ENCODE assay signal across 25 cellular contexts in genomic region chr6:5287966-5288297, GRCh38. TPM values are rescaled to one million over a fixed set of nuclear protein-coding genes. Genes with fewer than 3 reads are reported as not detected.
DNase-seq lines count a peak whose midpoint lies in the region; ATAC-seq and TF ChIP-seq lines count a peak whose summit lies in the region.
"Had no signal": no experiment of that assay in that cellular context is flagged by ENCODE, and none has a peak within 500 bp of the region (broad histone marks: within the 10 kb centered on the region; RNA-seq: fewer than 3 reads in every experiment).

No MANE protein-coding gene starts in this region.

- no peak for TF ChIP-seq EP300 in upper lobe of left lung (IDR thresholded peaks at IDR 0.05)

- intact Hi-C loops in heart left ventricle (cut with DNase I) = loop anchor here in 1 of 10 donors (10.0 kb wide), 1 partner anchor 87 kb away; no protein-coding TSS in a partner anchor
- intact Hi-C loops in Right ventricle myocardium superior (cut with DNase I) = no loop called here
- intact Hi-C loops in thyroid gland (cut with DNase I) = no loop called here

- H3K9me3 ChIP-seq in heart left ventricle (no peaks in the 10 kb centered on the region), osteoblast (ENCODE audit: low read depth, low read length) (no peaks in the 10 kb centered on the region), thyroid gland (no peaks in the 10 kb centered on the region), upper lobe of left lung (no peaks in the 10 kb centered on the region)
- H3K9me3 ChIP-seq: A549, adrenal gland, pancreas had no signal

- ATAC-seq in heart left ventricle (peak in 3 of 4 donors; percentile 18 to 33 (median 20)), Right ventricle myocardium superior (ENCODE audit: poor library complexity) (no peak), upper lobe of left lung (ENCODE audit: low FRiP score in 2 of 2) (no peak)
- ATAC-seq: A549; GM23338; HepG2; naive thymus-derived CD4-positive, alpha-beta T cell had no signal

- H2AFZ ChIP-seq in osteoblast (ENCODE audit: low read length) = no peak overlapping the region
- H2AFZ ChIP-seq: GM23338 had no signal

- TF ChIP-seq CTCF in heart left ventricle (IDR thresholded peaks at IDR 0.05) = no peak
- TF ChIP-seq CTCF in astrocyte of the spinal cord (IDR thresholded peaks at IDR 0.05; ENCODE audit: low read depth, low read length) = no peak
- TF ChIP-seq CTCF in osteoblast (IDR thresholded peaks at IDR 0.05; ENCODE audit: extremely low read depth, low read depth, low read length) = no peak
- no peak for TF ChIP-seq CTCF in thyroid gland (IDR thresholded peaks at IDR 0.05)
- no peak for TF ChIP-seq CTCF in upper lobe of left lung (IDR thresholded peaks at IDR 0.05)

- WGBS in heart left ventricle, 4 donors = 33 to 59% (median 52%) methylated on average over 2 of the region's 2 CpGs
- WGBS in thyroid gland, 2 donors = 72 to 83% methylated on average over 2 of the region's 2 CpGs
- WGBS in upper lobe of left lung, 2 donors = 74 to 82% methylated on average over 2 of the region's 2 CpGs

- TF ChIP-seq POLR2A in heart left ventricle (IDR thresholded peaks at IDR 0.05) (no peak), thyroid gland (IDR thresholded peaks at IDR 0.05) (no peak), upper lobe of left lung (IDR thresholded peaks at IDR 0.05) (no peak)

- H3K4me1 ChIP-seq in heart left ventricle (peaks cover 0 to 25% (median 12%) of the 10 kb centered on the region in 12 donors), osteoblast (ENCODE audit: insufficient read depth, low read length) (peaks cover 10% of the 10 kb centered on the region), thyroid gland (peaks cover 7 to 18% of the 10 kb centered on the region in 2 donors), upper lobe of left lung (peaks cover 10 to 13% (median 11%) of the 10 kb centered on the region in 4 donors)
- H3K4me1 ChIP-seq: pancreas had no signal

- peaks cover 29% of the 10 kb centered on the region for H3K79me2 ChIP-seq in osteoblast (ENCODE audit: insufficient read depth, low read length)

- H3K4me3 ChIP-seq in heart left ventricle (peak overlapping the region in 1 of 12 donors; percentile 10), astrocyte of the spinal cord (ENCODE audit: low read depth, low read length) (no peak overlapping the region), osteoblast (ENCODE audit: insufficient read depth, low read length) (no peak overlapping the region), thyroid gland (replicated peaks in 1 of 3) (no peak overlapping the region), upper lobe of left lung (no peak overlapping the region)
- H3K4me3 ChIP-seq: A549, adrenal gland, cardiac muscle cell, GM23338, pancreas, skin epidermis had no signal

- in situ Hi-C loops in astrocyte of the spinal cord (cut with HindIII; ENCODE audit: low sequenced_read_pairs) = no loop called here

- H3K27me3 ChIP-seq in heart left ventricle (no peaks in the 10 kb centered on the region), osteoblast (ENCODE audit: insufficient read depth, low read length) (no peaks in the 10 kb centered on the region), thyroid gland (no peaks in the 10 kb centered on the region), upper lobe of left lung (no peaks in the 10 kb centered on the region)
- H3K27me3 ChIP-seq: adrenal gland, cardiac muscle cell, pancreas had no signal

- peak overlapping the region in 8 of 12 donors; percentile 39 to 73 (median 58) for H3K27ac ChIP-seq in heart left ventricle
- H3K27ac ChIP-seq in osteoblast (ENCODE audit: low read depth, low read length) = no peak overlapping the region
- peak overlapping the region in 2 of 3 donors; percentile 54 to 62 for H3K27ac ChIP-seq in thyroid gland
- H3K27ac ChIP-seq in upper lobe of left lung = peak overlapping the region in 2 of 4 donors; percentile 20 to 28
- H3K27ac ChIP-seq: A549, adrenal gland, C4-2B, cardiac muscle cell, pancreas had no signal

- no peaks in the 10 kb centered on the region for H3K36me3 ChIP-seq in heart left ventricle
- no peaks in the 10 kb centered on the region for H3K36me3 ChIP-seq in osteoblast (ENCODE audit: insufficient read depth, low read length)
- no peaks in the 10 kb centered on the region for H3K36me3 ChIP-seq in thyroid gland
- no peaks in the 10 kb centered on the region for H3K36me3 ChIP-seq in upper lobe of left lung
- H3K36me3 ChIP-seq: adrenal gland, cardiac muscle cell, pancreas had no signal

- DNase-seq in heart left ventricle = no peak
- no peak for DNase-seq in Right ventricle myocardium superior
- peak; percentile 14 for DNase-seq in astrocyte of the spinal cord (ENCODE audit: low read depth, low spot score)
- no peak for DNase-seq in osteoblast (ENCODE audit: insufficient read length, low spot score, missing footprints)
- no peak for DNase-seq in thyroid gland
- no peak for DNase-seq in upper lobe of left lung
- DNase-seq in medulla oblongata (ENCODE audit: extremely low spot score) = no peak
- DNase-seq in SIG-M5 treated with dmso at 0.1 percent for 504 hours (lab: John Stamatoyannopoulos, UW; ENCODE audit: unreplicated experiment) = no peak
- DNase-seq: activated CD4-positive, alpha-beta T cell treated with anti-CD3 and anti-CD28 coated beads for 48 hours; activated effector memory CD4-positive, alpha-beta T cell treated with anti-CD3 and anti-CD28 coated beads, Interleukin-2, amount 50 U/mL, for 16 hours; adrenal gland; foreskin melanocyte; kidney; naive thymus-derived CD4-positive, alpha-beta T cell; NCI-H1417; NCI-H526; pancreas; stimulated activated CD4-positive, alpha-beta T cell treated with anti-CD3 and anti-CD28 coated beads, Interleukin-4, amount 100 ng/mL, for 24 hours; substantia nigra had no signal

- H3K4me2 ChIP-seq in osteoblast (ENCODE audit: insufficient read depth, low read length) = peak overlapping the region; percentile 75
- H3K4me2 ChIP-seq: A549, GM23338 had no signal

- peaks cover 21% of the 10 kb centered on the region for H4K20me1 ChIP-seq in osteoblast (ENCODE audit: insufficient read depth, low read length)

RNA-seq across cellular contexts. Expression of gene FARS2, which starts 26.6 kb away (rescaled TPM):
- 10 to 100 TPM; 17.1 to 24.6 (median 20.5) TPM for total RNA-seq in heart left ventricle
- polyA plus RNA-seq in heart left ventricle = 10 to 100 TPM; 11.4 to 21.4 TPM
- 20.8 TPM for total RNA-seq in Right ventricle myocardium superior
- 25.9 and 29.7 TPM in 2 replicates for total RNA-seq in osteoblast
- total RNA-seq in thyroid gland = 10 to 100 TPM; 27.4 to 47.1 (median 34.2) TPM
- total RNA-seq in upper lobe of left lung = 10 to 100 TPM; 16.4 to 34.6 (median 19.9) TPM

RNA-seq across cellular contexts. Expression of gene LYRM4, which starts 27.2 kb away (rescaled TPM):
- 10 to 100 TPM; 18.8 to 39.7 (median 21.3) TPM for total RNA-seq in heart left ventricle
- polyA plus RNA-seq in heart left ventricle = 10 to 100 TPM; 21.0 to 22.0 TPM
- total RNA-seq in Right ventricle myocardium superior = 26.2 TPM
- 7.4 and 16.6 TPM in 2 replicates for total RNA-seq in osteoblast
- total RNA-seq in thyroid gland = 10 to 100 TPM; 26.7 to 32.2 (median 29.5) TPM
- 10 to 100 TPM in 5 of 6 donors, 1 to 10 TPM in 1; 5.8 to 24.1 (median 15.9) TPM for total RNA-seq in upper lobe of left lung

Comparison
In these comparisons a context has a peak if more than half of its experiments do, and no peak if none do; other contexts are left out.
1. ATAC-seq: peak in heart left ventricle (3 of 4); none in Right ventricle myocardium superior (single experiment) and upper lobe of left lung (0 of 2).